Comparison of ENCODE assay signal across 4 cellular contexts in genomic region chr17:75498019-75498725, GRCh38.
TF ChIP-seq lines count a peak whose summit lies in the region.

No MANE protein-coding gene starts in this region.

TF ChIP-seq in SK-N-SH, 30 proteins besides CTCF, POLR2A, EP300 and RAD21 (continues in another document):
- no peak for TF ChIP-seq ELF1 (IDR thresholded peaks at IDR 0.05)
- no peak for TF ChIP-seq YY1 (IDR thresholded peaks at IDR 0.05; ENCODE audit: low read depth)
- no peak for TF ChIP-seq RCOR1 (IDR thresholded peaks at IDR 0.05; ENCODE audit: low read length)
- TF ChIP-seq NFIC (IDR thresholded peaks at IDR 0.05; ENCODE audit: borderline replicate concordance), result no peak
- no peak for TF ChIP-seq FOXJ3 (CRISPR knock-in tag; IDR thresholded peaks at IDR 0.05)
- no peak for TF ChIP-seq TCF12 (IDR thresholded peaks at IDR 0.05)
- TF ChIP-seq GABPA (IDR thresholded peaks at IDR 0.05; ENCODE audit: low read depth), result no peak
- TF ChIP-seq PBX3 (IDR thresholded peaks at IDR 0.05), result no peak
- no peak for TF ChIP-seq SMC3 (IDR thresholded peaks at IDR 0.05; ENCODE audit: low read depth, low read length)
- no peak for TF ChIP-seq FOXM1 (IDR thresholded peaks at IDR 0.05; ENCODE audit: low read depth)
- TF ChIP-seq RXRA (IDR thresholded peaks at IDR 0.05; ENCODE audit: borderline replicate concordance, low read depth), result no peak
- no peak for TF ChIP-seq RFX5 (IDR thresholded peaks at IDR 0.05; ENCODE audit: low read length)
- no peak for TF ChIP-seq MEF2A (IDR thresholded peaks at IDR 0.05; ENCODE audit: borderline replicate concordance, low read depth)
- TF ChIP-seq ZBTB33 (IDR thresholded peaks at IDR 0.05; ENCODE audit: borderline replicate concordance, low read depth), result no peak
- TF ChIP-seq, protein P1, sequence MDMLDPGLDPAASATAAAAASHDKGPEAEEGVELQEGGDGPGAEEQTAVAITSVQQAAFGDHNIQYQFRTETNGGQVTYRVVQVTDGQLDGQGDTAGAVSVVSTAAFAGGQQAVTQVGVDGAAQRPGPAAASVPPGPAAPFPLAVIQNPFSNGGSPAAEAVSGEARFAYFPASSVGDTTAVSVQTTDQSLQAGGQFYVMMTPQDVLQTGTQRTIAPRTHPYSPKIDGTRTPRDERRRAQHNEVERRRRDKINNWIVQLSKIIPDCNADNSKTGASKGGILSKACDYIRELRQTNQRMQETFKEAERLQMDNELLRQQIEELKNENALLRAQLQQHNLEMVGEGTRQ (IDR thresholded peaks at IDR 0.05; ENCODE audit: borderline replicate concordance, low read depth, low read length), result no peak

TF ChIP-seq in SK-N-SH treated with all-trans-retinoic acid at 6 μM for 48 hours, 23 proteins besides CTCF, POLR2A, EP300 and RAD21 (continues in another document):
- TF ChIP-seq TOX (CRISPR knock-in tag; IDR thresholded peaks at IDR 0.05; ENCODE audit: borderline replicate concordance) (no peak), RARB (CRISPR knock-in tag; IDR thresholded peaks at IDR 0.05) (no peak), ZFP30 (CRISPR knock-in tag; IDR thresholded peaks at IDR 0.05) (no peak), ZNF70 (CRISPR knock-in tag; IDR thresholded peaks at IDR 0.05) (no peak), ZC3H10 (CRISPR knock-in tag; IDR thresholded peaks at IDR 0.05) (no peak), ARNTL (CRISPR knock-in tag; IDR thresholded peaks at IDR 0.05; ENCODE audit: borderline replicate concordance, low read depth) (no peak), TSHZ2 (CRISPR knock-in tag; IDR thresholded peaks at IDR 0.05) (no peak), TCF4 (CRISPR knock-in tag; IDR thresholded peaks at IDR 0.05; ENCODE audit: borderline replicate concordance) (no peak), CREB5 (CRISPR knock-in tag; IDR thresholded peaks at IDR 0.05; ENCODE audit: low read depth) (no peak)
- TF ChIP-seq, protein P2, sequence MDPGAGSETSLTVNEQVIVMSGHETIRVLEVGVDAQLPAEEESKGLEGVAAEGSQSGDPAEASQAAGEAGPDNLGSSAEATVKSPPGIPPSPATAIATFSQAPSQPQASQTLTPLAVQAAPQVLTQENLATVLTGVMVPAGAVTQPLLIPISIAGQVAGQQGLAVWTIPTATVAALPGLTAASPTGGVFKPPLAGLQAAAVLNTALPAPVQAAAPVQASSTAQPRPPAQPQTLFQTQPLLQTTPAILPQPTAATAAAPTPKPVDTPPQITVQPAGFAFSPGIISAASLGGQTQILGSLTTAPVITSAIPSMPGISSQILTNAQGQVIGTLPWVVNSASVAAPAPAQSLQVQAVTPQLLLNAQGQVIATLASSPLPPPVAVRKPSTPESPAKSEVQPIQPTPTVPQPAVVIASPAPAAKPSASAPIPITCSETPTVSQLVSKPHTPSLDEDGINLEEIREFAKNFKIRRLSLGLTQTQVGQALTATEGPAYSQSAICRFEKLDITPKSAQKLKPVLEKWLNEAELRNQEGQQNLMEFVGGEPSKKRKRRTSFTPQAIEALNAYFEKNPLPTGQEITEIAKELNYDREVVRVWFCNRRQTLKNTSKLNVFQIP (CRISPR knock-in tag; IDR thresholded peaks at IDR 0.05; ENCODE audit: borderline replicate concordance, low read depth), result no peak

TF ChIP-seq in IMR-90, 13 proteins besides CTCF, POLR2A, EP300 and RAD21:
- TF ChIP-seq RFX5 (IDR thresholded peaks at IDR 0.05; ENCODE audit: low read depth, low read length) (no peak), FOS (IDR thresholded peaks at IDR 0.05; ENCODE audit: low read depth, low read length) (no peak), BHLHE40 (IDR thresholded peaks at IDR 0.05; ENCODE audit: low read depth, low read length) (no peak), SMC3 (IDR thresholded peaks at IDR 0.05; ENCODE audit: low read depth, low read length) (no peak), MAZ (IDR thresholded peaks at IDR 0.05; ENCODE audit: borderline replicate concordance, low read depth, low read length) (no peak), CHD1 (IDR thresholded peaks at IDR 0.05; ENCODE audit: low read depth, low read length) (no peak), ELK1 (IDR thresholded peaks at IDR 0.05; ENCODE audit: borderline replicate concordance, low read depth, low read length) (no peak), RCOR1 (IDR thresholded peaks at IDR 0.05; ENCODE audit: insufficient replicate concordance, low read length) (no peak), NFE2L2 (IDR thresholded peaks at IDR 0.05; ENCODE audit: low read depth, low read length) (no peak), MAFK (IDR thresholded peaks at IDR 0.05; ENCODE audit: low read depth, low read length) (no peak), MXI1 (IDR thresholded peaks at IDR 0.05; ENCODE audit: borderline replicate concordance, low read depth, low read length) (no peak), CEBPB (IDR thresholded peaks at IDR 0.05; ENCODE audit: low read depth, low read length) (no peak)
- TF ChIP-seq, protein P1 (IDR thresholded peaks at IDR 0.05; ENCODE audit: low read depth, low read length), result no peak

TF ChIP-seq in endothelial cell of umbilical vein, 7 proteins besides CTCF, POLR2A, EP300 and RAD21:
- no peak for TF ChIP-seq MAX (IDR thresholded peaks at IDR 0.05; ENCODE audit: insufficient read depth, insufficient read length)
- TF ChIP-seq GATA2 (IDR thresholded peaks at IDR 0.05; ENCODE audit: insufficient read depth, insufficient read length, low read depth, low read length), result no peak
- TF ChIP-seq MYC (IDR thresholded peaks at IDR 0.05; ENCODE audit: low read depth, low read length), result no peak
- no peak for TF ChIP-seq POLR2AphosphoS5 (IDR thresholded peaks at IDR 0.05; ENCODE audit: insufficient read depth, low read depth, low read length)
- TF ChIP-seq FOS (IDR thresholded peaks at IDR 0.05; ENCODE audit: borderline replicate concordance, insufficient read depth, low read length), result no peak
- no peak for TF ChIP-seq EZH2 (IDR thresholded peaks at IDR 0.05; ENCODE audit: borderline replicate concordance, low read depth, low read length, severe bottlenecking)
- no peak for TF ChIP-seq JUN (IDR thresholded peaks at IDR 0.05; ENCODE audit: borderline replicate concordance, insufficient read depth, insufficient read length, low read depth)
TF ChIP-seq in endothelial cell of umbilical vein: peak in this region for 0.
